ENCODE assay signal across 1 cellular context in the genomic region with DNA sequence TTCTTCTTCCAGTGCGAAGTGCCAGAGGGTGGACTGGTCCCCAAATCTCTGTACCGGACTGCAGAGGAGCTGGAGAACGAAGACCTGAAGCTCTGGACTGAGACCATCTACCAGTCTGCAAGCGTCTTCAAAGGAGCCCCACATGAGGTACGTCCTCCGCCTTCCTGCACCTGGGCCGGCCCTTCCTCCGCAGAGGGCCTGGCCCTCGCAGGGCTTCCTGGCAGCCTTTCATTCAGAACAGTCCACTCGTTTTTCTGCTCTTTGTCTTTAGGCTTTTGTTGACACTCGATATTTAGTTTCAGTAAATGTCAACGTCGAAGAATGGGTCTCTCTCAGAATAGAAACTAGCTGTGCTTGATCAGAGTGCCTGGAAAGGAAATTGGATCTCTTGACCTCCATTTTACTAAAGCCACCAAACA.
TF ChIP-seq lines count a peak whose summit lies in the region.

No MANE protein-coding gene starts in this region.

TF ChIP-seq in HepG2, 621 proteins besides CTCF, POLR2A, EP300 and RAD21 (continued from another document):
- TF ChIP-seq, protein P1, sequence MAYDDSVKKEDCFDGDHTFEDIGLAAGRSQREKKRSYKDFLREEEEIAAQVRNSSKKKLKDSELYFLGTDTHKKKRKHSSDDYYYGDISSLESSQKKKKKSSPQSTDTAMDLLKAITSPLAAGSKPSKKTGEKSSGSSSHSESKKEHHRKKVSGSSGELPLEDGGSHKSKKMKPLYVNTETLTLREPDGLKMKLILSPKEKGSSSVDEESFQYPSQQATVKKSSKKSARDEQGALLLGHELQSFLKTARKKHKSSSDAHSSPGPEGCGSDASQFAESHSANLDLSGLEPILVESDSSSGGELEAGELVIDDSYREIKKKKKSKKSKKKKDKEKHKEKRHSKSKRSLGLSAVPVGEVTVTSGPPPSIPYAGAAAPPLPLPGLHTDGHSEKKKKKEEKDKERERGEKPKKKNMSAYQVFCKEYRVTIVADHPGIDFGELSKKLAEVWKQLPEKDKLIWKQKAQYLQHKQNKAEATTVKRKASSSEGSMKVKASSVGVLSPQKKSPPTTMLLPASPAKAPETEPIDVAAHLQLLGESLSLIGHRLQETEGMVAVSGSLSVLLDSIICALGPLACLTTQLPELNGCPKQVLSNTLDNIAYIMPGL (CRISPR knock-in tag; IDR thresholded peaks at IDR 0.05; ENCODE audit: borderline replicate concordance in 1 of 2, low read depth in 1 of 2) = no peak
- TF ChIP-seq ZKSCAN8 (CRISPR knock-in tag; IDR thresholded peaks at IDR 0.05; ENCODE audit: borderline replicate concordance) (peak; percentile 44; the same call in 1 of the 2 replicates), ARID5B (CRISPR knock-in tag; IDR thresholded peaks at IDR 0.05) (peak; percentile 20; the same call in 1 of the 2 replicates), RARA (CRISPR knock-in tag; IDR thresholded peaks at IDR 0.05) (peak; percentile 47), PHF21A (CRISPR knock-in tag; IDR thresholded peaks at IDR 0.05) (peak; percentile 56), RORA (CRISPR knock-in tag; IDR thresholded peaks at IDR 0.05) (0 out of 2 replicates have a peak, but pooled peaks have one; percentile 79), FOXP4 (CRISPR knock-in tag; IDR thresholded peaks at IDR 0.05) (0 out of 2 replicates have a peak, but pooled peaks have one; percentile 24), ZNF543 (CRISPR knock-in tag; IDR thresholded peaks at IDR 0.05) (no peak), ZNF251 (CRISPR knock-in tag; IDR thresholded peaks at IDR 0.05) (no peak), FOXC1 (CRISPR knock-in tag; IDR thresholded peaks at IDR 0.05; ENCODE audit: borderline replicate concordance) (0 out of 2 replicates have a peak, but pooled peaks have one; percentile 26), MAFG (CRISPR knock-in tag; IDR thresholded peaks at IDR 0.05) (no peak), FOXA3 (CRISPR knock-in tag; IDR thresholded peaks at IDR 0.05) (peak; percentile 61), THRA (CRISPR knock-in tag; IDR thresholded peaks at IDR 0.05; ENCODE audit: borderline replicate concordance) (no peak; the same call in 1 of the 2 replicates), ZNF496 (CRISPR knock-in tag; IDR thresholded peaks at IDR 0.05; ENCODE audit: insufficient replicate concordance) (no peak), ZNF234 (CRISPR knock-in tag; conservative IDR thresholded peaks at IDR 0.05) (no peak)
- TF ChIP-seq, protein P2, sequence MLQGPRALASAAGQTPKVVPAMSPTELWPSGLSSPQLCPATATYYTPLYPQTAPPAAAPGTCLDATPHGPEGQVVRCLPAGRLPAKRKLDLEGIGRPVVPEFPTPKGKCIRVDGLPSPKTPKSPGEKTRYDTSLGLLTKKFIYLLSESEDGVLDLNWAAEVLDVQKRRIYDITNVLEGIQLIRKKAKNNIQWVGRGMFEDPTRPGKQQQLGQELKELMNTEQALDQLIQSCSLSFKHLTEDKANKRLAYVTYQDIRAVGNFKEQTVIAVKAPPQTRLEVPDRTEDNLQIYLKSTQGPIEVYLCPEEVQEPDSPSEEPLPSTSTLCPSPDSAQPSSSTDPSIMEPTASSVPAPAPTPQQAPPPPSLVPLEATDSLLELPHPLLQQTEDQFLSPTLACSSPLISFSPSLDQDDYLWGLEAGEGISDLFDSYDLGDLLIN (CRISPR knock-in tag; IDR thresholded peaks at IDR 0.05; ENCODE audit: borderline replicate concordance) = no peak
- TF ChIP-seq, protein P3, sequence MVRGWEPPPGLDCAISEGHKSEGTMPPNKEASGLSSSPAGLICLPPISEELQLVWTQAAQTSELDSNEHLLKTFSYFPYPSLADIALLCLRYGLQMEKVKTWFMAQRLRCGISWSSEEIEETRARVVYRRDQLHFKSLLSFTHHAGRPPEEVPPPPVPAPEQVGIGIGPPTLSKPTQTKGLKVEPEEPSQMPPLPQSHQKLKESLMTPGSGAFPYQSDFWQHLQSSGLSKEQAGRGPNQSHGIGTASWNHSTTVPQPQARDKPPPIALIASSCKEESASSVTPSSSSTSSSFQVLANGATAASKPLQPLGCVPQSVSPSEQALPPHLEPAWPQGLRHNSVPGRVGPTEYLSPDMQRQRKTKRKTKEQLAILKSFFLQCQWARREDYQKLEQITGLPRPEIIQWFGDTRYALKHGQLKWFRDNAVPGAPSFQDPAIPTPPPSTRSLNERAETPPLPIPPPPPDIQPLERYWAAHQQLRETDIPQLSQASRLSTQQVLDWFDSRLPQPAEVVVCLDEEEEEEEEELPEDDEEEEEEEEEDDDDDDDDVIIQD (CRISPR knock-in tag; IDR thresholded peaks at IDR 0.05; ENCODE audit: low read depth) = peak; percentile 47; the same call in 1 of the 2 replicates
